Comparison of ENCODE assay signal across 1 cellular context in genomic region chr1:44801491-44802305, GRCh38.
TF ChIP-seq lines count a peak whose summit lies in the region.

No MANE protein-coding gene starts in this region.

TF ChIP-seq in endothelial cell of umbilical vein, 7 proteins besides CTCF, POLR2A, EP300 and RAD21:
- TF ChIP-seq POLR2AphosphoS5 (IDR thresholded peaks at IDR 0.05; ENCODE audit: insufficient read depth, low read depth, low read length), result no peak
- no peak for TF ChIP-seq FOS (IDR thresholded peaks at IDR 0.05; ENCODE audit: borderline replicate concordance, insufficient read depth, low read length)
- TF ChIP-seq EZH2 (IDR thresholded peaks at IDR 0.05; ENCODE audit: borderline replicate concordance, low read depth, low read length, severe bottlenecking), result no peak
- no peak for TF ChIP-seq GATA2 (IDR thresholded peaks at IDR 0.05; ENCODE audit: insufficient read depth, insufficient read length, low read depth, low read length)
- no peak for TF ChIP-seq MYC (IDR thresholded peaks at IDR 0.05; ENCODE audit: low read depth, low read length)
- TF ChIP-seq JUN (IDR thresholded peaks at IDR 0.05; ENCODE audit: borderline replicate concordance, insufficient read depth, insufficient read length, low read depth), result no peak
- TF ChIP-seq MAX (IDR thresholded peaks at IDR 0.05; ENCODE audit: insufficient read depth, insufficient read length), result no peak
